Comparison of ENCODE assay signal across 20 cellular contexts in the genomic region with DNA sequence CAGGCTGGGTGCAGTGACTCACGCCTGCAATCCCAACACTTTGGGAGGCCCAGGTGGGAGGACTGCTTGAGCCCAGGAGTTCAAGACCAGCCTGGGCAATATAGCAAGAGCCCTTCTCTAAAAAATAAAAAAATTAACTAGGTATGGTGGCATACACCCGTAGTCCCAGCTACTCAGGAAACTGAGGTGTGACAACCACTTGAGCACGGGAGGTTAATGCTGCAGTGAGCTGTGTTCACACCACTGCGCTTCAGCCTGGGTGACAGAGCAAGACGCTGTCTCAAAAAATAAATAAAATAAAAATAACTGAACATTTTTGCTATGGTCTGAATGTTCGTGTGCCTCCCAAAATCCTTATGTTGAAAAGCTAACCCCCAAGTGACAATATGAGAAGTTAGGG.
"Had no signal": no experiment of that assay in that cellular context is flagged by ENCODE, and none has a peak within 500 bp of the region (broad histone marks: within the 10 kb centered on the region; RNA-seq: fewer than 3 reads in every experiment).

No MANE protein-coding gene starts in this region.

- H3K4me3 ChIP-seq: adrenal gland, prostate gland, SK-N-MC, stomach, testis, upper lobe of right lung had no signal

- H3K27me3 Mint-ChIP-seq: naive B cell had no signal

- DNase-seq: activated CD4-positive, alpha-beta T cell treated with anti-CD3 and anti-CD28 coated beads for 48 hours; activated CD8-positive, alpha-beta memory T cell treated with anti-CD3 and anti-CD28 coated beads, Interleukin-2, amount 50 U/mL, for 48 hours; activated naive CD4-positive, alpha-beta T cell treated with Interleukin-2 at 50 U/mL for 16 hours; adrenal gland; mammary epithelial cell; naive B cell; right cardiac atrium; small intestine; stimulated activated CD4-positive, alpha-beta T cell treated with anti-CD3 and anti-CD28 coated beads, Interleukin-4, amount 100 ng/mL, for 4 hours; stimulated activated CD8-positive, alpha-beta memory T cell treated with anti-CD3 and anti-CD28 coated beads, Interleukin-4, amount 100 ng/mL, for 48 hours; stomach; T-helper 1 cell; testis; upper lobe of right lung had no signal

- H3K4me3 Mint-ChIP-seq: activated T-helper 1 cell treated with anti-CD3 and anti-CD28 coated beads, Interleukin-12 subunit alpha, Interleukin-12 subunit beta, Interleukin-2, Interleukin-4 antibody, amounts not matched to agents 30 ng/mL and 10 ng/mL and 1 ng/mL, durations not matched to agents 14 hours and 24 hours and 36 hours had no signal

- H3K27ac ChIP-seq: prostate gland, SK-N-MC, testis, upper lobe of right lung, VCaP had no signal

- H3K4me1 ChIP-seq: adrenal gland, prostate gland, testis had no signal

- H3K9me3 ChIP-seq: adrenal gland, prostate gland, stomach, testis, upper lobe of right lung had no signal

- ATAC-seq: esophagus mucosa, left lobe of liver, right cardiac atrium had no signal

- H3K27me3 ChIP-seq: adrenal gland, stomach, testis, upper lobe of right lung had no signal

- H3K36me3 ChIP-seq: adrenal gland, prostate gland, stomach, upper lobe of right lung had no signal

- H3K27ac Mint-ChIP-seq: activated T-helper 1 cell treated with anti-CD3 and anti-CD28 coated beads, Interleukin-12 subunit alpha, Interleukin-12 subunit beta, Interleukin-2, Interleukin-4 antibody, amounts not matched to agents 30 ng/mL and 10 ng/mL and 1 ng/mL, durations not matched to agents 14 hours and 24 hours and 36 hours had no signal
